ENCODE assay signal across 10 cellular contexts in the genomic region with DNA sequence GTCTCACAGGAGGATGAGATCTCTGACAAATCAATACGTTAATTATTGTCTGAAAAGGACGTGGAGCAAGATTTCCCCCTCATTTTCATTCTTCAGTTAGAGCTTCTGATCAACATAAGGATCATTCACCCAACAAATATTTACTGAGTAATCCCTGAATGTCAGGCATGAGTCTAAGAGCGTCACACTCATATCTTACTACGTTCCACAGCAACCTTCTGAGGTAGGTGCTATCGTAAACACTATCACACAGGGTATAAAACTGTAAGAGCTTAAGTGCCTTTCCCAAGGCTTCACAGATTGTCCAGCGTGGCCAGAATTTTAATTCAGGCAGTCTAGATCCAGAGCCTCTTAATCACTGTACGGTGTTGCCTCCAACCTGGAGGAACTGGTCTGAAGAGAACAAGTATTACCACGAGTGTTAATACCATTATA. TPM values are rescaled to one million over a fixed set of nuclear protein-coding genes. Genes with fewer than 3 reads are reported as not detected.
DNase-seq lines count a peak whose midpoint lies in the region; ATAC-seq and TF ChIP-seq lines count a peak whose summit lies in the region.
"Had no signal": no experiment of that assay in that cellular context is flagged by ENCODE, and none has a peak within 500 bp of the region (broad histone marks: within the 10 kb centered on the region; RNA-seq: fewer than 3 reads in every experiment).

No MANE protein-coding gene starts in this region.

- TF ChIP-seq POLR2A in uterus (IDR thresholded peaks at IDR 0.05), result no peak

- H3K27me3 ChIP-seq in heart right ventricle, result no peaks in the 10 kb centered on the region
- no peaks in the 10 kb centered on the region for H3K27me3 ChIP-seq in right cardiac atrium (ENCODE audit: control insufficient read depth, insufficient read depth)
- no peaks in the 10 kb centered on the region for H3K27me3 ChIP-seq in lung (ENCODE audit: control insufficient read depth, insufficient read depth)
- no peaks in the 10 kb centered on the region for H3K27me3 ChIP-seq in uterus

- ATAC-seq in heart right ventricle (no peak), right cardiac atrium (no peak), lung (ENCODE audit: insufficient read depth, low FRiP score) (no peak), HG03460 (IDR thresholded peaks at IDR 0.05; ENCODE audit: unreplicated experiment) (no peak), left lobe of liver (no peak)

- WGBS in heart right ventricle, 2 donors, result 80 to 81% methylated on average over 8 of the region's 8 CpGs
- 82% methylated on average over 8 of the region's 8 CpGs for WGBS in right cardiac atrium
- WGBS in lung, 2 donors, result 68 to 81% methylated on average over 8 of the region's 8 CpGs

- DNase-seq in heart right ventricle, result no peak
- no peak for DNase-seq in right cardiac atrium
- DNase-seq in choroid plexus epithelial cell (ENCODE audit: low read depth), result peak; percentile 85
- DNase-seq in lung (ENCODE audit: low spot score), result no peak
- DNase-seq in uterus, result no peak
- no peak for DNase-seq in NCI-H1417 treated with DMSO at 0.1 percent for 48 hours (lab: John Stamatoyannopoulos, UW)
- no peak for DNase-seq in left lobe of liver (ENCODE audit: low spot score)
- DNase-seq: head of caudate nucleus, NCI-H1105 treated with DMSO at 0.1 percent for 48 hours had no signal

- H3K36me3 ChIP-seq in heart right ventricle (no peaks in the 10 kb centered on the region), lung (ENCODE audit: control insufficient read depth in 2 of 2, insufficient read depth in 2 of 2, low read length in 2 of 2) (no peaks in the 10 kb centered on the region), uterus (no peaks in the 10 kb centered on the region)

- H3K27ac ChIP-seq in heart right ventricle, result peak overlapping the region in 9 of 10 donors; percentile 35 to 87 (median 74)
- H3K27ac ChIP-seq in right cardiac atrium (ENCODE audit: low read length), result no peak overlapping the region
- peak overlapping the region; percentile 48 to 65 for H3K27ac ChIP-seq in lung (ENCODE audit: low read depth in 1 of 2, low read length in 1 of 2)
- peak overlapping the region; percentile 80 to 86 for H3K27ac ChIP-seq in uterus

- peaks cover 0 to 5% (median 0%) of the 10 kb centered on the region in 11 donors for H3K9me3 ChIP-seq in heart right ventricle
- no peaks in the 10 kb centered on the region for H3K9me3 ChIP-seq in right cardiac atrium (ENCODE audit: control insufficient read depth, low read length)
- H3K9me3 ChIP-seq in lung (ENCODE audit: control insufficient read depth in 2 of 2, insufficient read depth in 1 of 2, low read length in 1 of 2), result no peaks in the 10 kb centered on the region
- no peaks in the 10 kb centered on the region for H3K9me3 ChIP-seq in uterus

- intact Hi-C loops in heart right ventricle (cut with DNase I), result loop anchor here in 2 of 10 donors (5.0 kb wide), 2 partner anchors 36 to 46 kb away; no protein-coding TSS in a partner anchor
- intact Hi-C loops in right cardiac atrium (cut with DNase I), result no loop called here
- intact Hi-C loops in uterus (cut with DNase I; ENCODE audit: low total_unique reads), result no loop called here

- TF ChIP-seq CTCF in heart right ventricle (IDR thresholded peaks at IDR 0.05), result no peak
- TF ChIP-seq CTCF in choroid plexus epithelial cell (conservative IDR thresholded peaks at IDR 0.05; ENCODE audit: low read depth, low read length), result no peak
- no peak for TF ChIP-seq CTCF in lung (IDR thresholded peaks at IDR 0.05; ENCODE audit: control extremely low read depth, extremely low read depth)
- TF ChIP-seq CTCF in uterus (IDR thresholded peaks at IDR 0.05), result no peak

- H3K4me1 ChIP-seq in heart right ventricle, result peaks cover 2 to 46% (median 25%) of the 10 kb centered on the region in 9 donors
- no peaks in the 10 kb centered on the region for H3K4me1 ChIP-seq in right cardiac atrium (ENCODE audit: control insufficient read depth, insufficient read depth, low read length)
- H3K4me1 ChIP-seq in lung (ENCODE audit: control insufficient read depth in 2 of 2, insufficient read depth in 2 of 2, low read length in 2 of 2), result peaks cover 0 to 2% of the 10 kb centered on the region in 2 donors
- H3K4me1 ChIP-seq in uterus, result peaks cover 0 to 11% of the 10 kb centered on the region in 2 donors

- H3K4me3 ChIP-seq in heart right ventricle, result no peak overlapping the region
- no peak overlapping the region for H3K4me3 ChIP-seq in right cardiac atrium (ENCODE audit: low read length)
- H3K4me3 ChIP-seq in choroid plexus epithelial cell (ENCODE audit: low read depth, low read length), result no peak overlapping the region
- H3K4me3 ChIP-seq in lung, result no peak overlapping the region
- no peak overlapping the region for H3K4me3 ChIP-seq in uterus

RNA-seq across cellular contexts. Expression of a gene that starts 10.6 kb away (rescaled TPM):
- total RNA-seq in heart right ventricle (100 to 1,000 TPM in 5 of 10 donors, 10 to 100 TPM in 5; 63.6 to 142 (median 95.2) TPM), right cardiac atrium (100 to 1,000 TPM in 1 of 4 donors, 10 to 100 TPM in 3; 70.8 to 105 (median 83.6) TPM), lung (100 to 1,000 TPM; 177 to 281 TPM), uterus (100 to 1,000 TPM; 102 to 118 (median 113) TPM), left lobe of liver (9.6 TPM)
- polyA plus RNA-seq in heart right ventricle (100 to 1,000 TPM; 131 to 132 TPM), right cardiac atrium (130 TPM), lung (100 to 1,000 TPM; 215 to 261 TPM)

RNA-seq across cellular contexts. Expression of a gene that starts 54.6 kb away (rescaled TPM):
- 10 to 100 TPM in 6 of 10 donors, 1 to 10 TPM in 4; 4.1 to 21.2 (median 10.3) TPM for total RNA-seq in heart right ventricle
- 1 to 10 TPM; 6.0 TPM for polyA plus RNA-seq in heart right ventricle
- 1 to 10 TPM; 2.9 to 6.1 (median 5.2) TPM for total RNA-seq in right cardiac atrium
- polyA plus RNA-seq in right cardiac atrium, result 4.5 TPM
- total RNA-seq in lung, result 10 to 100 TPM in 1 of 2 donors, 1 to 10 TPM in 1; 4.4 to 28.5 TPM
- polyA plus RNA-seq in lung, result 1 to 10 TPM; 2.1 to 3.8 TPM
- total RNA-seq in uterus, result 10 to 100 TPM in 3 of 4 donors, 1 to 10 TPM in 1; 6.7 to 35.5 (median 14.6) TPM
- 1.4 TPM for total RNA-seq in left lobe of liver
